Comparison of ENCODE assay signal across 1 cellular context in genomic region chr22:45671783-45672563, GRCh38.
TF ChIP-seq lines count a peak whose summit lies in the region.

ATXN10 (plus strand) TSS chr22:45671834; CDS start chr22:45672064, 230 bp downstream.

TF ChIP-seq in HepG2, 621 proteins besides CTCF, POLR2A, EP300 and RAD21 (continued from another document and continues in another):
- no peak for TF ChIP-seq ZNF414 (CRISPR knock-in tag; IDR thresholded peaks at IDR 0.05)
- TF ChIP-seq HDAC1 (CRISPR knock-in tag; IDR thresholded peaks at IDR 0.05), result peak; percentile 78
- TF ChIP-seq ZNF567 (CRISPR knock-in tag; IDR thresholded peaks at IDR 0.05; ENCODE audit: borderline replicate concordance), result no peak
- TF ChIP-seq ZNF354B (CRISPR knock-in tag; IDR thresholded peaks at IDR 0.05), result no peak
- no peak for TF ChIP-seq ZNF362 (CRISPR knock-in tag; IDR thresholded peaks at IDR 0.05; ENCODE audit: borderline replicate concordance)
- 0 out of 2 replicates have a peak, but pooled peaks have one; percentile 14 for TF ChIP-seq PLSCR1 (CRISPR knock-in tag; IDR thresholded peaks at IDR 0.05; ENCODE audit: borderline replicate concordance)
- TF ChIP-seq HMG20B (CRISPR knock-in tag; conservative IDR thresholded peaks at IDR 0.05), result no peak
- TF ChIP-seq DRAP1 (CRISPR knock-in tag; IDR thresholded peaks at IDR 0.05), result no peak
- TF ChIP-seq ATF4 (CRISPR knock-in tag; IDR thresholded peaks at IDR 0.05), result no peak
- TF ChIP-seq THAP8 (CRISPR knock-in tag; IDR thresholded peaks at IDR 0.05; ENCODE audit: borderline replicate concordance), result no peak
- TF ChIP-seq STAG1 (CRISPR knock-in tag; IDR thresholded peaks at IDR 0.05), result no peak
- no peak for TF ChIP-seq IRF9 (CRISPR knock-in tag; IDR thresholded peaks at IDR 0.05; ENCODE audit: borderline replicate concordance)
- TF ChIP-seq CSRNP2 (CRISPR knock-in tag; conservative IDR thresholded peaks at IDR 0.05; ENCODE audit: low read depth), result no peak
- TF ChIP-seq RARG (CRISPR knock-in tag; IDR thresholded peaks at IDR 0.05; ENCODE audit: low read depth), result no peak
- TF ChIP-seq IKZF5 (CRISPR knock-in tag; IDR thresholded peaks at IDR 0.05), result no peak
- TF ChIP-seq SP4 (CRISPR knock-in tag; IDR thresholded peaks at IDR 0.05), result no peak
- TF ChIP-seq TERF1 (CRISPR knock-in tag; IDR thresholded peaks at IDR 0.05), result no peak
- no peak for TF ChIP-seq ZBTB34 (CRISPR knock-in tag; IDR thresholded peaks at IDR 0.05)
- TF ChIP-seq SP5 (CRISPR knock-in tag; IDR thresholded peaks at IDR 0.05; ENCODE audit: borderline replicate concordance, low read depth), result no peak; the same call in 1 of the 2 replicates
- no peak for TF ChIP-seq HINFP (CRISPR knock-in tag; IDR thresholded peaks at IDR 0.05; ENCODE audit: low read depth)
- TF ChIP-seq TOE1 (CRISPR knock-in tag; IDR thresholded peaks at IDR 0.05), result no peak
- TF ChIP-seq HNF1B (CRISPR knock-in tag; IDR thresholded peaks at IDR 0.05), result peak; percentile 61; the same call in 1 of the 2 replicates
- TF ChIP-seq NFYC (CRISPR knock-in tag; IDR thresholded peaks at IDR 0.05), result no peak
- TF ChIP-seq REST (IDR thresholded peaks at IDR 0.05; ENCODE audit: borderline replicate concordance in 1 of 2, low read depth in 1 of 2, low read length in 2 of 2), result no peak
- no peak for TF ChIP-seq ZBTB37 (CRISPR knock-in tag; IDR thresholded peaks at IDR 0.05)
- TF ChIP-seq KAT2B (IDR thresholded peaks at IDR 0.05; ENCODE audit: borderline replicate concordance, low read depth, low read length), result no peak
- TF ChIP-seq HMGXB4 (CRISPR knock-in tag; IDR thresholded peaks at IDR 0.05; ENCODE audit: borderline replicate concordance in 1 of 2, low read depth in 1 of 2), result peak in 1 of 2 experiments; percentile 37; a peak in 2 of 4 replicates
- no peak for TF ChIP-seq ONECUT2 (CRISPR knock-in tag; IDR thresholded peaks at IDR 0.05)
- TF ChIP-seq PITX1 (CRISPR knock-in tag; IDR thresholded peaks at IDR 0.05), result no peak; the same call in 1 of the 2 replicates
- peak; percentile 57 for TF ChIP-seq ZNF563 (CRISPR knock-in tag; IDR thresholded peaks at IDR 0.05)
